ENCODE assay signal across 8 cellular contexts in genomic region chr3:128879991-128880390, GRCh38. TPM values are rescaled to one million over a fixed set of nuclear protein-coding genes. Genes with fewer than 3 reads are reported as not detected.
DNase-seq lines count a peak whose midpoint lies in the region; ATAC-seq, FAIRE-seq and TF ChIP-seq lines count a peak whose summit lies in the region.

No MANE protein-coding gene starts in this region.

- no peaks in the 10 kb centered on the region; a peak in 1 of 5 replicates for H3K27me3 ChIP-seq in HepG2 (ENCODE audit: control insufficient read depth in 1 of 2, insufficient read depth in 2 of 2, low read length in 2 of 2)

- peak overlapping the region; percentile 88 for H3K27ac Mint-ChIP-seq in activated naive CD4-positive, alpha-beta T cell treated with anti-CD3 and anti-CD28 coated beads, Interleukin-2, amount 10 ng/mL, durations not matched to agents 7 days and 5 days
- peak overlapping the region; percentile 92 for H3K27ac Mint-ChIP-seq in activated naive CD8-positive, alpha-beta T cell treated with anti-CD3 and anti-CD28 coated beads, Interleukin-2, amount 10 ng/mL, durations not matched to agents 7 days and 5 days
- peak overlapping the region; percentile 98 for H3K27ac Mint-ChIP-seq in type B pancreatic cell

- peak overlapping the region; percentile 86 for H3K4me3 Mint-ChIP-seq in activated naive CD4-positive, alpha-beta T cell treated with anti-CD3 and anti-CD28 coated beads, Interleukin-2, amount 10 ng/mL, durations not matched to agents 7 days and 5 days
- H3K4me3 Mint-ChIP-seq in activated naive CD8-positive, alpha-beta T cell treated with anti-CD3 and anti-CD28 coated beads, Interleukin-2, amount 10 ng/mL, durations not matched to agents 7 days and 5 days = peak overlapping the region; percentile 96
- H3K4me3 Mint-ChIP-seq in type B pancreatic cell = peak overlapping the region; percentile 94

- FAIRE-seq in HepG2 (lab: Jason Lieb, UNC) = no peak
- FAIRE-seq in RCC 7860 (lab: Jason Lieb, UNC) = no peak

- H3K4me1 Mint-ChIP-seq in activated naive CD4-positive, alpha-beta T cell treated with anti-CD3 and anti-CD28 coated beads, Interleukin-2, amount 10 ng/mL, durations not matched to agents 7 days and 5 days = peaks cover 67% of the 10 kb centered on the region
- H3K4me1 Mint-ChIP-seq in activated naive CD8-positive, alpha-beta T cell treated with anti-CD3 and anti-CD28 coated beads, Interleukin-2, amount 10 ng/mL, durations not matched to agents 7 days and 5 days = peaks cover 47% of the 10 kb centered on the region
- peaks cover 38% of the 10 kb centered on the region for H3K4me1 Mint-ChIP-seq in type B pancreatic cell (ENCODE audit: unreplicated experiment)

- TSS peak; percentile 75 for BruUV-seq in HepG2 (replicated peaks; lab: Mats Ljungman, UMichigan)

- H4K20me1 ChIP-seq in HepG2 (ENCODE audit: insufficient read depth, low read length) = no peaks in the 10 kb centered on the region

- TF ChIP-seq CTCF in HepG2 (CRISPR knock-in tag; IDR thresholded peaks at IDR 0.05) (no peak), type B pancreatic cell (conservative IDR thresholded peaks at IDR 0.05) (no peak)

- CTCF ChIA-PET in activated naive CD4-positive, alpha-beta T cell treated with anti-CD3 and anti-CD28 coated beads, Interleukin-2, amount 10 ng/mL, durations not matched to agents 7 days and 5 days (lab: Charles Lee) = interaction anchor here (0.5 to 1.5 kb wide), 5 partner anchors 34 to 282 kb away, joined by 3 read pairs; no protein-coding TSS in a partner anchor
- CTCF ChIA-PET in HepG2 (lab: Yijun Ruan, JAX; ENCODE audit: low intra/inter-chr PET ratio, low total read pairs) = no interaction called here

- intact Hi-C loops in HepG2 (cut with micrococcal nuclease; ENCODE audit: unreplicated experiment) = loop anchor here (5.0 kb wide), 1 partner anchor 72 kb away; no protein-coding TSS in a partner anchor

- peaks cover 48% of the 10 kb centered on the region for H3K79me2 ChIP-seq in HepG2 (ENCODE audit: insufficient read depth, low read length)

- H3K36me3 Mint-ChIP-seq in activated naive CD4-positive, alpha-beta T cell treated with anti-CD3 and anti-CD28 coated beads, Interleukin-2, amount 10 ng/mL, durations not matched to agents 7 days and 5 days = peaks cover 24% of the 10 kb centered on the region
- H3K36me3 Mint-ChIP-seq in activated naive CD8-positive, alpha-beta T cell treated with anti-CD3 and anti-CD28 coated beads, Interleukin-2, amount 10 ng/mL, durations not matched to agents 7 days and 5 days = peaks cover 21% of the 10 kb centered on the region
- peaks cover 11% of the 10 kb centered on the region for H3K36me3 Mint-ChIP-seq in type B pancreatic cell

- POLR2A ChIA-PET in activated naive CD8-positive, alpha-beta T cell treated with anti-CD3 and anti-CD28 coated beads, Interleukin-2, amount 10 ng/mL, durations not matched to agents 7 days and 5 days (lab: Charles Lee) = interaction anchor here (0.9 to 5.2 kb wide), 6 partner anchors 43 to 436 kb away, joined by 3 to 36 read pairs (median 8); a partner anchor contains a TSS
- POLR2A ChIA-PET in HepG2 (lab: Yijun Ruan, JAX) = interaction anchor here (1.0 to 1.4 kb wide), 5 partner anchors 12 to 304 kb away, joined by 3 to 5 read pairs (median 4); partner anchors contain the start of genes CNBP and RAB43

- H3K9ac ChIP-seq in HepG2 (ENCODE audit: insufficient read depth, low read depth, low read length) = peak overlapping the region; percentile 95

- H3K27ac ChIP-seq in HepG2 (ENCODE audit: extremely low read length, insufficient read depth, low read length) = peak overlapping the region; percentile 79

- 0% methylated on average over 5 of the region's 6 CpGs for WGBS in HepG2 (ENCODE audit: low lambda C conversion rate)

- peaks cover 0 to 18% of the 10 kb centered on the region in 2 experiments; a peak in 2 of 5 replicates for H3K36me3 ChIP-seq in HepG2 (replicated peaks in 1 of 2; ENCODE audit: control insufficient read depth in 1 of 2, insufficient read depth in 2 of 2, low read length in 2 of 2)

- H3K9me3 Mint-ChIP-seq in activated naive CD4-positive, alpha-beta T cell treated with anti-CD3 and anti-CD28 coated beads, Interleukin-2, amount 10 ng/mL, durations not matched to agents 7 days and 5 days = no peaks in the 10 kb centered on the region
- no peaks in the 10 kb centered on the region for H3K9me3 Mint-ChIP-seq in activated naive CD8-positive, alpha-beta T cell treated with anti-CD3 and anti-CD28 coated beads, Interleukin-2, amount 10 ng/mL, durations not matched to agents 7 days and 5 days
- no peaks in the 10 kb centered on the region for H3K9me3 Mint-ChIP-seq in type B pancreatic cell

- no peak for TF ChIP-seq RAD21 in HepG2 (CRISPR knock-in tag; IDR thresholded peaks at IDR 0.05)

- no peak for TF ChIP-seq POLR2A in HepG2 (IDR thresholded peaks at IDR 0.05; ENCODE audit: insufficient read depth in 1 of 2, low read depth in 2 of 2, low read length in 2 of 2)

- in situ Hi-C loops in HepG2 (cut with HindIII; ENCODE audit: extremely low pct_ligation_motif_present, low pct_unique_long_range_greater_than_20kb) = no loop called here

- H3K4me1 ChIP-seq in HepG2 (ENCODE audit: insufficient read depth, low read length) = peaks cover 40% of the 10 kb centered on the region

- no peaks in the 10 kb centered on the region for H3K9me3 ChIP-seq in HepG2 (ENCODE audit: low read length)

- peak overlapping the region; percentile 94 to 95 (median 94) for H3K4me3 ChIP-seq in HepG2 (replicated peaks in 1 of 3; ENCODE audit: insufficient read depth in 1 of 3, low read depth in 2 of 3, low read length in 3 of 3)

- DNase-seq in activated naive CD4-positive, alpha-beta T cell treated with anti-CD3 and anti-CD28 coated beads, Interleukin-2, amount 10 ng/mL, durations not matched to agents 7 days and 5 days = no peak
- no peak for DNase-seq in activated naive CD4-positive, alpha-beta T cell treated with anti-CD3 and anti-CD28 coated beads, Interleukin-2, amount 50 U/mL, for 16 hours
- DNase-seq in activated naive CD8-positive, alpha-beta T cell treated with anti-CD3 and anti-CD28 coated beads, Interleukin-2, amount 10 ng/mL, durations not matched to agents 7 days and 5 days = peak; percentile 33
- DNase-seq in HepG2 (ENCODE audit: low spot score) = no peak
- no peak for DNase-seq in type B pancreatic cell (ENCODE audit: extremely low spot score, unreplicated experiment)
- DNase-seq in RCC 7860 (ENCODE audit: low spot score) = no peak

- H3K4me2 ChIP-seq in HepG2 (ENCODE audit: low read depth, low read length) = peak overlapping the region; percentile 93

- H2AFZ ChIP-seq in HepG2 (ENCODE audit: low read length) = peak overlapping the region; percentile 25

- no peak for TF ChIP-seq EP300 in HepG2 (IDR thresholded peaks at IDR 0.05; ENCODE audit: low read depth in 2 of 2, low read length in 2 of 2)
- TF ChIP-seq EP300 in HepG2 (CRISPR knock-in tag; IDR thresholded peaks at IDR 0.05; ENCODE audit: borderline replicate concordance) = no peak

- no peak for ATAC-seq in activated naive CD8-positive, alpha-beta T cell treated with anti-CD3 and anti-CD28 coated beads, Interleukin-2, amount 10 ng/mL, durations not matched to agents 7 days and 5 days (ENCODE audit: low read depth)
- ATAC-seq in HepG2 (peak; percentile 42), HG03139 (IDR thresholded peaks at IDR 0.05; ENCODE audit: unreplicated experiment) (no peak), GM18498 (IDR thresholded peaks at IDR 0.05; ENCODE audit: unreplicated experiment) (no peak)

- H3K27me3 Mint-ChIP-seq in activated naive CD4-positive, alpha-beta T cell treated with anti-CD3 and anti-CD28 coated beads, Interleukin-2, amount 10 ng/mL, durations not matched to agents 7 days and 5 days = peaks cover 9% of the 10 kb centered on the region
- no peaks in the 10 kb centered on the region for H3K27me3 Mint-ChIP-seq in activated naive CD8-positive, alpha-beta T cell treated with anti-CD3 and anti-CD28 coated beads, Interleukin-2, amount 10 ng/mL, durations not matched to agents 7 days and 5 days
- no peaks in the 10 kb centered on the region for H3K27me3 Mint-ChIP-seq in type B pancreatic cell

TF ChIP-seq in HepG2, 621 proteins besides CTCF, POLR2A, EP300 and RAD21 (continues in another document):
- no peak for TF ChIP-seq CC2D1A (CRISPR knock-in tag; IDR thresholded peaks at IDR 0.05)
- no peak for TF ChIP-seq KDM5A (IDR thresholded peaks at IDR 0.05; ENCODE audit: borderline replicate concordance, low read length)
- TF ChIP-seq PLRG1 (conservative IDR thresholded peaks at IDR 0.05) = no peak

RNA-seq across cellular contexts. Expression of gene ACAD9, which starts 0.6 kb away (rescaled TPM):
- total RNA-seq in activated naive CD8-positive, alpha-beta T cell treated with anti-CD3 and anti-CD28 coated beads, Interleukin-2, amount 10 ng/mL, durations not matched to agents 7 days and 5 days = 10 to 100 TPM; 55.9 to 63.5 TPM
- total RNA-seq in HepG2 (2016; rRNA removed; fragmentation: Illumina TruSeq; extraction: Trizol) = 37.3 and 38.2 TPM in 2 replicates
- 8.1 and 10.8 TPM in 2 replicates for total RNA-seq in HepG2 (2016; cell fraction: cytosol; rRNA removed; fragmentation: Illumina TruSeq; extraction: Trizol; ENCODE audit: low read depth)
- total RNA-seq in HepG2 (2016; cell fraction: insoluble cytoplasmic fraction; rRNA removed; fragmentation: Illumina TruSeq; extraction: Trizol) = 39.1 and 39.5 TPM in 2 replicates
- total RNA-seq in HepG2 (2016; cell fraction: membrane; rRNA removed; fragmentation: Illumina TruSeq; extraction: Trizol) = 11.6 and 12.1 TPM in 2 replicates
- total RNA-seq in HepG2 (2016; cell fraction: nucleus; rRNA removed; fragmentation: Illumina TruSeq; extraction: Trizol) = 44.5 and 48.5 TPM in 2 replicates
- polyA plus RNA-seq in HepG2 (2011; rRNA removed) = 15.3 and 16.7 TPM in 2 replicates
- polyA plus RNA-seq in HepG2 (2011; cell fraction: cytosol; rRNA removed) = 12.8 and 15.9 TPM in 2 replicates
- polyA plus RNA-seq in HepG2 (2011; cell fraction: nucleus; rRNA removed) = 45.5 and 47.0 TPM in 2 replicates
- 8.2 and 9.0 TPM in 2 replicates for polyA plus RNA-seq in HepG2 (2012)
- 4.2 and 5.4 TPM in 2 replicates for polyA plus RNA-seq in HepG2 (2016; cell fraction: cytosol; fragmentation: Illumina TruSeq; extraction: Trizol; ENCODE audit: low read depth)
- polyA plus RNA-seq in HepG2 (2016; cell fraction: insoluble cytoplasmic fraction; fragmentation: Illumina TruSeq; extraction: Trizol; ENCODE audit: low read depth) = 34.4 and 38.2 TPM in 2 replicates
- polyA plus RNA-seq in HepG2 (2016; cell fraction: membrane; fragmentation: Illumina TruSeq; extraction: Trizol; ENCODE audit: low read depth) = 6.2 and 6.9 TPM in 2 replicates
- polyA plus RNA-seq in HepG2 (2016; cell fraction: nucleus; fragmentation: Illumina TruSeq; extraction: Trizol; ENCODE audit: insufficient read depth, low read depth) = 43.1 and 43.8 TPM in 2 replicates
- polyA minus RNA-seq in HepG2 (2011; rRNA and poly(A)+ RNA removed; ENCODE audit: low replicate concordance) = 54.0 and 100 TPM in 2 replicates
- polyA minus RNA-seq in HepG2 (2011; cell fraction: cytosol; rRNA and poly(A)+ RNA removed) = 8.7 and 11.3 TPM in 2 replicates
- polyA minus RNA-seq in HepG2 (2011; cell fraction: nucleus; rRNA and poly(A)+ RNA removed) = 62.3 and 66.0 TPM in 2 replicates
- total RNA-seq in type B pancreatic cell (ENCODE audit: low replicate concordance) = 54.1 and 56.1 TPM in 2 replicates
